17 cellular contexts compared by ENCODE assay signal in genomic region chr15:40803688-40804087, GRCh38. TPM values are rescaled to one million over a fixed set of nuclear protein-coding genes. Genes with fewer than 3 reads are reported as not detected.
DNase-seq lines count a peak whose midpoint lies in the region; ATAC-seq and TF ChIP-seq lines count a peak whose summit lies in the region.
"Had no signal": no experiment of that assay in that cellular context is flagged by ENCODE, and none has a peak within 500 bp of the region (broad histone marks: within the 10 kb centered on the region; RNA-seq: fewer than 3 reads in every experiment).

No MANE protein-coding gene starts in this region.

- H3K27ac Mint-ChIP-seq in endodermal cell: no peak overlapping the region
- H3K27ac Mint-ChIP-seq in stimulated activated effector memory CD8-positive, alpha-beta T cell treated with anti-CD3 and anti-CD28 coated beads, Interleukin-12 subunit alpha, Interleukin-12 subunit beta, amount 100 ng/mL, for 72 hours: peak overlapping the region; percentile 26
- H3K27ac Mint-ChIP-seq: T-helper 1 cell treated with Interleukin-12 subunit alpha and Interleukin-12 subunit beta and Interleukin-4 antibody, amounts not matched to agents 30 μg/mL and 1 μg/mL, for 36 hours had no signal

- intact Hi-C loops in A673 (cut with micrococcal nuclease; ENCODE audit: unreplicated experiment): no loop called here

- DNase-seq in NAMALWA (ENCODE audit: low spot score) (peak; percentile 23), endodermal cell (no peak), A673 (ENCODE audit: low spot score) (no peak), cerebellum (ENCODE audit: low spot score) (no peak)
- no peak for DNase-seq in stimulated activated effector memory CD8-positive, alpha-beta T cell treated with anti-CD3 and anti-CD28 coated beads, Interleukin-12 subunit alpha, Interleukin-12 subunit beta, amount 100 ng/mL, for 72 hours (ENCODE audit: low spot score in 2 of 2)
- DNase-seq in activated CD8-positive, alpha-beta memory T cell treated with anti-CD3 and anti-CD28 coated beads, Interleukin-2, amount 50 U/mL, for 48 hours: no peak
- DNase-seq: HCEC 1CT, NCI-H1092 treated with DMSO at 0.1 percent for 48 hours, NCI-H1694 treated with DMSO at 0.1 percent for 48 hours, NCI-H345, NCI-H526 treated with DMSO at 0.1 percent for 48 hours, Right ventricle myocardium superior had no signal

- CTCF ChIA-PET in A673 (lab: Charles Lee): no interaction called here

- POLR2A ChIA-PET in A673 (lab: Charles Lee; ENCODE audit: low non-redundant PET): no interaction called here

- ATAC-seq in stimulated activated effector memory CD8-positive, alpha-beta T cell treated with anti-CD3 and anti-CD28 coated beads, Interleukin-12 subunit alpha, Interleukin-12 subunit beta, amount 100 ng/mL, for 72 hours: no peak
- ATAC-seq: SK-N-SH treated with all-trans-retinoic acid at 6 μM for 48 hours had no signal

- H3K4me1 ChIP-seq in endodermal cell (ENCODE audit: control insufficient read depth, insufficient read depth, low read length) (no peaks in the 10 kb centered on the region), A673 (ENCODE audit: insufficient read depth, low read length, poor library complexity, severe bottlenecking) (peaks cover 6% of the 10 kb centered on the region)

- H3K9me3 Mint-ChIP-seq in endodermal cell: no peaks in the 10 kb centered on the region
- H3K9me3 Mint-ChIP-seq in stimulated activated effector memory CD8-positive, alpha-beta T cell treated with anti-CD3 and anti-CD28 coated beads, Interleukin-12 subunit alpha, Interleukin-12 subunit beta, amount 100 ng/mL, for 72 hours: no peaks in the 10 kb centered on the region
- H3K9me3 Mint-ChIP-seq: T-helper 1 cell treated with Interleukin-12 subunit alpha and Interleukin-12 subunit beta and Interleukin-4 antibody, amounts not matched to agents 30 μg/mL and 1 μg/mL, for 36 hours had no signal

- TF ChIP-seq CTCF in GM12873 (IDR thresholded peaks at IDR 0.05; ENCODE audit: insufficient read depth, low read depth, low read length, missing control alignments) (peak; percentile 21), endodermal cell (conservative IDR thresholded peaks at IDR 0.05) (peak; percentile 41), A673 (conservative IDR thresholded peaks at IDR 0.05; ENCODE audit: low read depth, low read length) (no peak)

- no peaks in the 10 kb centered on the region for H3K27me3 Mint-ChIP-seq in endodermal cell (ENCODE audit: insufficient read depth)

- peaks cover 23% of the 10 kb centered on the region for H3K4me1 Mint-ChIP-seq in endodermal cell
- peaks cover 37% of the 10 kb centered on the region for H3K4me1 Mint-ChIP-seq in stimulated activated effector memory CD8-positive, alpha-beta T cell treated with anti-CD3 and anti-CD28 coated beads, Interleukin-12 subunit alpha, Interleukin-12 subunit beta, amount 100 ng/mL, for 72 hours

- no peaks in the 10 kb centered on the region for H3K36me3 ChIP-seq in endodermal cell (ENCODE audit: control insufficient read depth, insufficient read depth, low read length)
- no peaks in the 10 kb centered on the region for H3K36me3 ChIP-seq in A673 (ENCODE audit: insufficient read depth, low read length, poor library complexity, severe bottlenecking)

- H3K9me3 ChIP-seq in endodermal cell (ENCODE audit: control insufficient read depth, low read length) (no peaks in the 10 kb centered on the region), A673 (ENCODE audit: low read depth, low read length, poor library complexity, severe bottlenecking) (no peaks in the 10 kb centered on the region)
- H3K9me3 ChIP-seq: BLaER1 had no signal

- no peak overlapping the region for H3K4me3 ChIP-seq in endodermal cell (ENCODE audit: low read length)
- no peak overlapping the region for H3K4me3 ChIP-seq in A673 (ENCODE audit: low read depth, low read length, poor library complexity, severe bottlenecking)
- H3K4me3 ChIP-seq: BLaER1 had no signal

- H3K36me3 Mint-ChIP-seq in endodermal cell (ENCODE audit: low read depth): peaks cover 19% of the 10 kb centered on the region
- peaks cover 46% of the 10 kb centered on the region for H3K36me3 Mint-ChIP-seq in stimulated activated effector memory CD8-positive, alpha-beta T cell treated with anti-CD3 and anti-CD28 coated beads, Interleukin-12 subunit alpha, Interleukin-12 subunit beta, amount 100 ng/mL, for 72 hours

- BruUV-seq in A673 (replicated peaks; lab: Mats Ljungman, UMichigan): no TSS peak

- H3K27ac ChIP-seq in endodermal cell (ENCODE audit: low read depth, low read length) (no peak overlapping the region), A673 (ENCODE audit: low read depth, low read length, poor library complexity, severe bottlenecking) (no peak overlapping the region)
- H3K27ac ChIP-seq: BLaER1 had no signal

- 97 to 100% methylated on average over 1 of the region's 1 CpG for WGBS in endodermal cell (ENCODE audit: insufficient coverage in 1 of 2, insufficient read length in 1 of 2), 2 experiments

- no peak overlapping the region for H3K9ac ChIP-seq in endodermal cell (ENCODE audit: extremely low read depth, low read length, poor library complexity, severe bottlenecking)
- H3K9ac ChIP-seq: BLaER1 had no signal

- no peaks in the 10 kb centered on the region for H3K27me3 ChIP-seq in endodermal cell (ENCODE audit: control insufficient read depth, insufficient read depth, low read length, poor library complexity, severe bottlenecking)
- H3K27me3 ChIP-seq in A673 (replicated peaks; ENCODE audit: insufficient read depth, low read depth, low read length, poor library complexity): no peaks in the 10 kb centered on the region
- H3K27me3 ChIP-seq: BLaER1 had no signal

- H3K4me3 Mint-ChIP-seq in endodermal cell: no peak overlapping the region
- H3K4me3 Mint-ChIP-seq in stimulated activated effector memory CD8-positive, alpha-beta T cell treated with anti-CD3 and anti-CD28 coated beads, Interleukin-12 subunit alpha, Interleukin-12 subunit beta, amount 100 ng/mL, for 72 hours: no peak overlapping the region
- H3K4me3 Mint-ChIP-seq: T-helper 1 cell treated with Interleukin-12 subunit alpha and Interleukin-12 subunit beta and Interleukin-4 antibody, amounts not matched to agents 30 μg/mL and 1 μg/mL, for 36 hours had no signal

RNA-seq across cellular contexts. Expression of gene ZFYVE19, which starts 3.2 kb away (rescaled TPM):
- total RNA-seq in endodermal cell (10 to 100 TPM; 15.6 to 15.9 TPM), A673 (2021) (26.4 and 27.1 TPM in 2 replicates), cerebellum (15.4 TPM)
- 15.9 TPM for polyA plus RNA-seq in endodermal cell (2013, experiment 1 of 2)
- polyA plus RNA-seq in endodermal cell (2013, experiment 2 of 2): 15.6 TPM

RNA-seq across cellular contexts. Expression of gene DNAJC17, which starts 3.6 kb away (rescaled TPM):
- 10 to 100 TPM; 34.0 to 41.0 TPM for total RNA-seq in endodermal cell
- polyA plus RNA-seq in endodermal cell (2013, experiment 1 of 2): 49.7 TPM
- polyA plus RNA-seq in endodermal cell (2013, experiment 2 of 2): 41.3 TPM
- total RNA-seq in A673 (2021): 34.5 and 37.1 TPM in 2 replicates
- 15.3 TPM for total RNA-seq in cerebellum

RNA-seq across cellular contexts. Expression of gene PPP1R14D, which starts 24.8 kb away (rescaled TPM):
- total RNA-seq in endodermal cell (not detected), A673 (2021) (not detected in 2 replicates), cerebellum (not detected)
- polyA plus RNA-seq in endodermal cell (2013, experiment 1 of 2): not detected
- not detected for polyA plus RNA-seq in endodermal cell (2013, experiment 2 of 2)
- total RNA-seq: M059J, Right ventricle myocardium superior had no signal

RNA-seq across cellular contexts. Expression of gene C15orf62, which starts 33.9 kb away (rescaled TPM):
- total RNA-seq in endodermal cell (under 1 TPM; 0.46 to 0.57 TPM), A673 (2021) (0.33 and 0.62 TPM in 2 replicates), cerebellum (0.27 TPM)
- polyA plus RNA-seq in endodermal cell (2013, experiment 1 of 2): 0.21 TPM
- 0.33 TPM for polyA plus RNA-seq in endodermal cell (2013, experiment 2 of 2)

RNA-seq across cellular contexts. Expression of gene GCHFR, which starts 39.8 kb away (rescaled TPM):
- total RNA-seq in endodermal cell (10 to 100 TPM; 33.6 to 47.1 TPM), A673 (2021) (7.1 and 10.8 TPM in 2 replicates), cerebellum (3.4 TPM)
- 21.0 TPM for polyA plus RNA-seq in endodermal cell (2013, experiment 1 of 2)
- 19.3 TPM for polyA plus RNA-seq in endodermal cell (2013, experiment 2 of 2)
